ENCODE assay signal across 28 cellular contexts in genomic region chr2:2026252-2026831, GRCh38.
DNase-seq lines count a peak whose midpoint lies in the region; ATAC-seq, FAIRE-seq and TF ChIP-seq lines count a peak whose summit lies in the region.
"Had no signal": no experiment of that assay in that cellular context is flagged by ENCODE, and none has a peak within 500 bp of the region (broad histone marks: within the 10 kb centered on the region; RNA-seq: fewer than 3 reads in every experiment).

No MANE protein-coding gene starts in this region.

- no peaks in the 10 kb centered on the region for H4K20me1 ChIP-seq in H1 (replicated peaks in 1 of 2; ENCODE audit: control insufficient read depth in 1 of 2, insufficient read depth in 2 of 2, low read length in 2 of 2)

- H2BK12ac ChIP-seq in H1 (ENCODE audit: low read depth, low read length): peak overlapping the region; percentile 94; the same call in 1 of the 2 replicates

- no peak for TF ChIP-seq CTCF in H1 (IDR thresholded peaks at IDR 0.05; ENCODE audit: control extremely low read depth in 1 of 3, insufficient read depth in 1 of 3, low read depth in 1 of 3, low read length in 3 of 3)

- H3K23me2 ChIP-seq in H1 (ENCODE audit: low read depth, low read length): no peaks in the 10 kb centered on the region

- ATAC-seq in HG03045 (IDR thresholded peaks at IDR 0.05; ENCODE audit: unreplicated experiment) (no peak), T-cell (replicated peaks in 1 of 4) (no peak)
- ATAC-seq: body of pancreas, SK-N-SH treated with all-trans-retinoic acid at 6 μM for 48 hours had no signal

- H3K23ac ChIP-seq in H1 (ENCODE audit: insufficient read length): no peak overlapping the region

- TF ChIP-seq EP300 in H1 (IDR thresholded peaks at IDR 0.05; ENCODE audit: borderline replicate concordance in 1 of 2, low read depth in 2 of 2, low read length in 2 of 2): no peak

- no peak overlapping the region for H3K14ac ChIP-seq in H1 (ENCODE audit: insufficient read length)

- no peak overlapping the region for H4K5ac ChIP-seq in H1 (ENCODE audit: insufficient read length, low read depth, low read length)

- H3K4me1 Mint-ChIP-seq in T-cell: no peaks in the 10 kb centered on the region
- H3K4me1 Mint-ChIP-seq: activated naive CD8-positive, alpha-beta T cell treated with anti-CD3 and anti-CD28 coated beads for 36 hours; CD14-positive monocyte; IgD-negative memory B cell; immature natural killer cell; neural crest cell had no signal

- H3K4me3 Mint-ChIP-seq in T-cell: no peak overlapping the region
- H3K4me3 Mint-ChIP-seq: activated naive CD8-positive, alpha-beta T cell treated with anti-CD3 and anti-CD28 coated beads for 36 hours; CD14-positive monocyte; IgD-negative memory B cell; immature natural killer cell; neural crest cell had no signal

- H3K4me2 ChIP-seq in H1 (ENCODE audit: insufficient read depth in 1 of 2, low read depth in 2 of 2, low read length in 2 of 2): no peak overlapping the region

- H3K36me3 ChIP-seq in H1 (ENCODE audit: control insufficient read depth in 2 of 4, insufficient read depth in 4 of 4, low read length in 3 of 4) (no peaks in the 10 kb centered on the region), small intestine (ENCODE audit: control insufficient read depth in 2 of 2, insufficient read depth in 2 of 2, low read length in 2 of 2) (no peaks in the 10 kb centered on the region)
- H3K36me3 ChIP-seq: MG63, stomach had no signal

- H3K36me3 Mint-ChIP-seq in T-cell: no peaks in the 10 kb centered on the region
- H3K36me3 Mint-ChIP-seq: activated naive CD8-positive, alpha-beta T cell treated with anti-CD3 and anti-CD28 coated beads for 36 hours; CD14-positive monocyte; IgD-negative memory B cell; immature natural killer cell had no signal

- H2BK5ac ChIP-seq in H1 (ENCODE audit: low read depth, low read length): no peak overlapping the region

- peak overlapping the region; percentile 24 for H3K18ac ChIP-seq in H1 (ENCODE audit: extremely low read depth, low read length)

- peaks cover 2 to 12% (median 6%) of the 10 kb centered on the region in 4 experiments; a peak in 5 of 7 replicates for H3K4me1 ChIP-seq in H1 (replicated peaks in 1 of 4; ENCODE audit: control insufficient read depth in 3 of 4, insufficient read depth in 4 of 4, low read length in 3 of 4)
- peaks cover 0 to 2% of the 10 kb centered on the region in 2 donors for H3K4me1 ChIP-seq in small intestine (ENCODE audit: control insufficient read depth in 2 of 2, insufficient read depth in 1 of 2, low read depth in 1 of 2, low read length in 1 of 2)
- H3K4me1 ChIP-seq: body of pancreas, stomach had no signal

- 90% methylated on average over 23 of the region's 24 CpGs; no CpG with 5 or more reads in 1 of the 2 experiments for WGBS in H1 (ENCODE audit: extremely low coverage in 1 of 2, insufficient coverage in 1 of 2, insufficient read length in 1 of 2, insufficient replicate concordance in 2 of 2, low coverage in 1 of 2, low lambda C conversion rate in 2 of 2, missing lambda C conversion rate in 1 of 2), 2 experiments
- 56 to 89% (median 58%) methylated on average over 23 to 24 of the region's 24 CpGs for WGBS in small intestine, 3 donors

- POLR2A ChIA-PET in H1 (lab: Charles Lee; ENCODE audit: partially characterized antibody): no interaction called here
- POLR2A ChIA-PET in T-cell (lab: Charles Lee): no interaction called here

- H3K27me3 ChIP-seq in H1 (replicated peaks in 1 of 4; ENCODE audit: control insufficient read depth in 3 of 4, extremely low read depth in 1 of 4, insufficient read depth in 3 of 4, low read length in 3 of 4) (no peaks in the 10 kb centered on the region), small intestine (ENCODE audit: control insufficient read depth in 2 of 2, insufficient read depth in 2 of 2, low read length in 2 of 2) (no peaks in the 10 kb centered on the region)
- H3K27me3 ChIP-seq: body of pancreas, MG63 had no signal

- H3K4me3 ChIP-seq in H1 (ENCODE audit: extremely low read depth in 1 of 4, insufficient read depth in 2 of 4, low read depth in 3 of 4, low read length in 4 of 4) (no peak overlapping the region), small intestine (ENCODE audit: low read depth in 1 of 2, low read length in 2 of 2) (no peak overlapping the region)
- H3K4me3 ChIP-seq: body of pancreas, MG63, skin epidermis, stomach had no signal

- no peak for TF ChIP-seq RAD21 in H1 (IDR thresholded peaks at IDR 0.05 in 1 of 2, conservative IDR thresholded peaks at IDR 0.05 in 1 of 2; ENCODE audit: low read depth in 2 of 2, low read length in 2 of 2)

- peak overlapping the region; percentile 69 for H4K8ac ChIP-seq in H1 (ENCODE audit: extremely low read depth, insufficient read depth, low read length)

- H3K9ac ChIP-seq in H1 (replicated peaks in 1 of 4; ENCODE audit: extremely low read depth in 1 of 4, low read depth in 3 of 4, low read length in 3 of 4): no peak overlapping the region

- no peaks in the 10 kb centered on the region for H3K79me1 ChIP-seq in H1 (ENCODE audit: low read depth, low read length)

- H4K91ac ChIP-seq in H1 (replicated peaks; ENCODE audit: insufficient read length, low read length): peak overlapping the region; percentile 68

- H3K27ac ChIP-seq in H1 (ENCODE audit: low read depth, low read length) (no peak overlapping the region), small intestine (ENCODE audit: low read depth in 1 of 2, low read length in 1 of 2) (peak overlapping the region in 1 of 2 donors; percentile 83)
- H3K27ac ChIP-seq: body of pancreas, skin epidermis, stomach had no signal

- H2BK120ac ChIP-seq in H1 (replicated peaks; ENCODE audit: low read depth, low read length): no peak overlapping the region

- peak overlapping the region; percentile 54; the same call in 1 of the 2 replicates for H2AK5ac ChIP-seq in H1 (ENCODE audit: low read depth, low read length)

- H3K56ac ChIP-seq in H1 (replicated peaks; ENCODE audit: insufficient read length, low read depth, low read length): no peak overlapping the region

- no peak for TF ChIP-seq POLR2A in H1 (IDR thresholded peaks at IDR 0.05; ENCODE audit: control extremely low read depth in 1 of 2, low read depth in 2 of 2, low read length in 2 of 2)

- H2AFZ ChIP-seq in H1 (ENCODE audit: low read length): no peak overlapping the region

- DNase-seq in Daoy (ENCODE audit: low read depth): peak; percentile 69
- peak; percentile 71 for DNase-seq in SW480 (ENCODE audit: low spot score)
- DNase-seq in H1 (ENCODE audit: low read depth in 1 of 2, low spot score in 2 of 2): no peak
- DNase-seq in small intestine: peak; percentile 88
- DNase-seq in NCI-H128 (lab: John Stamatoyannopoulos, UW; ENCODE audit: unreplicated experiment): no peak
- DNase-seq in germinal center (ENCODE audit: low spot score): no peak
- DNase-seq in T-cell: no peak
- DNase-seq: activated CD4-positive, alpha-beta T cell treated with anti-CD3 and anti-CD28 coated beads, Interleukin-2, amount 50 U/mL, for 48 hours; activated CD8-positive, alpha-beta memory T cell treated with anti-CD3 and anti-CD28 coated beads, Interleukin-2, amount 50 U/mL, for 48 hours; activated naive CD8-positive, alpha-beta T cell treated with anti-CD3 and anti-CD28 coated beads for 36 hours; body of pancreas; EL; immature natural killer cell; left ventricle myocardium superior; MG63; NCI-H1436 treated with DMSO at 0.1 percent for 48 hours; NCI-H526; stimulated activated CD4-positive, alpha-beta T cell treated with anti-CD3 and anti-CD28 coated beads, Interleukin-4, amount 100 ng/mL, for 24 hours; stomach had no signal

- H3K4ac ChIP-seq in H1 (replicated peaks; ENCODE audit: insufficient read length, low read depth, low read length): no peak overlapping the region

- H3K79me2 ChIP-seq in H1 (ENCODE audit: control insufficient read depth in 1 of 2, insufficient read depth in 2 of 2, low read length in 2 of 2): no peaks in the 10 kb centered on the region

- no peak overlapping the region for H2BK15ac ChIP-seq in H1 (ENCODE audit: low read length)

- H3K27ac Mint-ChIP-seq in T-cell: no peak overlapping the region
- H3K27ac Mint-ChIP-seq: activated naive CD8-positive, alpha-beta T cell treated with anti-CD3 and anti-CD28 coated beads for 36 hours; IgD-negative memory B cell; immature natural killer cell; progenitor cell of endocrine pancreas had no signal

- CTCF ChIA-PET in H1 (lab: Charles Lee; ENCODE audit: partially characterized antibody): interaction anchor here (2.2 to 3.2 kb wide), 3 partner anchors 11 to 126 kb away, joined by 5 to 13 read pairs (median 5); no protein-coding TSS in a partner anchor
- CTCF ChIA-PET in T-cell (lab: Charles Lee): no interaction called here

- FAIRE-seq in H1 (lab: Jason Lieb, UNC): no peak
- FAIRE-seq in small intestine (lab: Jason Lieb, UNC): no peak
- FAIRE-seq: D721Med, GM19239 had no signal

- peak overlapping the region; percentile 64; the same call in 1 of the 2 replicates for H2BK20ac ChIP-seq in H1 (ENCODE audit: low read length)

- H3K9me3 ChIP-seq in H1 (ENCODE audit: insufficient read depth in 2 of 2, low read depth in 1 of 2, low read length in 1 of 2) (peaks cover 0 to 7% of the 10 kb centered on the region in 2 experiments; a peak in 1 of 4 replicates), small intestine (ENCODE audit: control insufficient read depth, low read depth) (no peaks in the 10 kb centered on the region)
- H3K9me3 ChIP-seq: body of pancreas, MG63 had no signal

- no peaks in the 10 kb centered on the region for H3K27me3 Mint-ChIP-seq in T-cell
- H3K27me3 Mint-ChIP-seq: activated naive CD8-positive, alpha-beta T cell treated with anti-CD3 and anti-CD28 coated beads for 36 hours; IgD-negative memory B cell had no signal

- H3K9me3 Mint-ChIP-seq in T-cell: peaks cover 0 to 1% (median 0%) of the 10 kb centered on the region in 3 donors
- H3K9me3 Mint-ChIP-seq: activated naive CD8-positive, alpha-beta T cell treated with anti-CD3 and anti-CD28 coated beads for 36 hours; neural crest cell had no signal

TF ChIP-seq in H1, 55 proteins besides CTCF, POLR2A, EP300 and RAD21 (continues in another document):
- no peak for TF ChIP-seq TCF12 (IDR thresholded peaks at IDR 0.05; ENCODE audit: low read depth, low read length)
- no peak for TF ChIP-seq MAFK (IDR thresholded peaks at IDR 0.05; ENCODE audit: low read depth, low read length)
- TF ChIP-seq SP1 (IDR thresholded peaks at IDR 0.05; ENCODE audit: low read depth, low read length): no peak
- no peak for TF ChIP-seq SIX5 (IDR thresholded peaks at IDR 0.05; ENCODE audit: low read depth, low read length)
- no peak for TF ChIP-seq CHD1 (IDR thresholded peaks at IDR 0.05; ENCODE audit: low read depth, low read length)
- TF ChIP-seq NRF1 (IDR thresholded peaks at IDR 0.05; ENCODE audit: low read depth, low read length): no peak
- no peak for TF ChIP-seq POLR2AphosphoS5 (IDR thresholded peaks at IDR 0.05; ENCODE audit: low read depth, low read length)

Comparison
In these comparisons a context has a peak if more than half of its experiments do, and no peak if none do; other contexts are left out.
1. DNase-seq: peak in Daoy (single experiment), SW480 (single experiment) and small intestine (single experiment); none in H1 (0 of 2), NCI-H128 (single experiment), germinal center (single experiment) and T-cell (0 of 34).